Comparison of ENCODE assay signal across 1 cellular context in genomic region chr11:84714316-84714780, GRCh38.
TF ChIP-seq lines count a peak whose summit lies in the region.

No MANE protein-coding gene starts in this region.

TF ChIP-seq in A549, 52 proteins besides CTCF, POLR2A, EP300 and RAD21 (continued from another document):
- no peak for TF ChIP-seq HOXB13 (CRISPR knock-in tag; IDR thresholded peaks at IDR 0.05; ENCODE audit: low read depth)
- peak; percentile 77; the same call in 1 of the 2 replicates for TF ChIP-seq EHF (CRISPR knock-in tag; IDR thresholded peaks at IDR 0.05)
- peak; percentile 67; the same call in 1 of the 2 replicates for TF ChIP-seq ATOH8 (CRISPR knock-in tag; IDR thresholded peaks at IDR 0.05; ENCODE audit: low read depth)
- TF ChIP-seq KDM1A (IDR thresholded peaks at IDR 0.05; ENCODE audit: low read depth): no peak
- peak; percentile 64; the same call in 2 of the 3 replicates for TF ChIP-seq SMC3 (IDR thresholded peaks at IDR 0.05)
- TF ChIP-seq E2F6 (IDR thresholded peaks at IDR 0.05; ENCODE audit: borderline replicate concordance, low read depth): no peak
- no peak for TF ChIP-seq BCL3 (IDR thresholded peaks at IDR 0.05)
- no peak for TF ChIP-seq MAX (IDR thresholded peaks at IDR 0.05)
- no peak for TF ChIP-seq MAZ (IDR thresholded peaks at IDR 0.05; ENCODE audit: borderline replicate concordance, low read depth, low read length)
- TF ChIP-seq KDM5A (IDR thresholded peaks at IDR 0.05): no peak
- peak; percentile 55; the same call in 1 of the 2 replicates for TF ChIP-seq HEYL (CRISPR knock-in tag; IDR thresholded peaks at IDR 0.05)
- TF ChIP-seq CHD2 (IDR thresholded peaks at IDR 0.05; ENCODE audit: low read length, partially characterized antibody): no peak
